ENCODE assay signal across 8 cellular contexts in the genomic region with DNA sequence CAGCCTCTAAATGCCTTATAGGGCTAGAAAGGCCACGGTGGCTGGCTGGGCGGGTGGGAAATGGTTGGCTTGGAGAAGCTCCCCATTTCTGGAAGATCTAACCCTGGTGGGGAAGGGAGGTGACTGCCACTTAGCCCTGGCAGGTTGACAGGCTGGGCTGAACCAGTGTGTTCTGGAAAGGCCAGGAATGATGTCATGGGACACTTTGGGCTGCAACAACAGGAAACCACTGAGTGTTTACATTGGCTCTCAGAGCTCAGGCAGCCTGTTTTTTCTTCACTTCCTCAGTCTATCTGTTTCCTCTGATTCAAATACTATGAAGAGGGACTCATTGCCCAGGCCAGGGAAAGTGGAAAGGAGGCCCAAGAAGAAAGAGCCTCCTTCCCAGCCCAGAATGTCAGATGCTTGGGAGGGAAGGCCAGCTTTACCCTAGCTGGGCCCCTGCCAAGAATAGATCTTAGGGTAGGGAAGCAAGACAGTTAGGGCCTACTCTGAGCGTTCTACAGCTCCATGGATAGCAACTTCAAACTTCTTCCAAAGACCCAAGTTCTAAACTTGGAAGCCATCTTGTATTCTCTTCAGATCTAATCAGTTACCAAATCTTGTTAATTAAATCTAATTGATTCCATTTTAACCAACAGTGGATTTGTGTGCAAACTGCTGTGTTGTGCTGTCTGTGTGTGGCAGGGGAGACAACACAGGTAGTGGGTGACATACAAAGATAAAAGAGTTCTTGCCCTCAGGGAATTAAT.
A peak's percentile ranks its signal among the peaks of the same experiment; 100 is the strongest.
DNase-seq lines count a peak whose midpoint lies in the region; ATAC-seq and TF ChIP-seq lines count a peak whose summit lies in the region.

No MANE protein-coding gene starts in this region.

- no peak for TF ChIP-seq CTCF in GM20000 (IDR thresholded peaks at IDR 0.05; ENCODE audit: extremely low read depth, missing control alignments)

- H3K4me1 ChIP-seq in ACC112 (ENCODE audit: control insufficient read depth, insufficient read depth, low read length, unreplicated experiment) (peaks cover 33% of the 10 kb centered on the region), HAP-1 (no peaks in the 10 kb centered on the region)

- in situ Hi-C loops in HAP-1 (cut with MboI; ENCODE audit: low sequenced_read_pairs): no loop called here

- DNase-seq in NOMO-1 treated with DMSO at 0.1 percent for 48 hours (lab: John Stamatoyannopoulos, UW; ENCODE audit: unreplicated experiment) (peak; percentile 47), glomerular endothelial cell (ENCODE audit: extremely low read depth, low read depth, low spot score) (peak; percentile 89), sciatic nerve (ENCODE audit: low spot score) (peak; percentile 87), GM20000 (ENCODE audit: low spot score) (no peak), HAP-1 (ENCODE audit: low spot score in 2 of 2) (no peak)
- peak; percentile 78 for DNase-seq in activated effector memory CD4-positive, alpha-beta T cell treated with anti-CD3 and anti-CD28 coated beads, Interleukin-2, amount 50 U/mL, for 16 hours

- peak overlapping the region; percentile 92 for H3K27ac ChIP-seq in ACC112 (ENCODE audit: low read depth, low read length)

- peaks cover 2% of the 10 kb centered on the region for H3K79me2 ChIP-seq in ACC112 (ENCODE audit: control insufficient read depth, insufficient read depth, low read length, unreplicated experiment)

- H2AFZ ChIP-seq in ACC112 (ENCODE audit: low read length, unreplicated experiment): peak overlapping the region; percentile 78

- H3K9me3 ChIP-seq in HAP-1: no peaks in the 10 kb centered on the region

- H3K27me3 ChIP-seq in ACC112 (ENCODE audit: insufficient read depth, low read length) (no peaks in the 10 kb centered on the region), HAP-1 (ENCODE audit: low read depth) (no peaks in the 10 kb centered on the region)

- H3K36me3 ChIP-seq in ACC112 (ENCODE audit: insufficient read depth, low read length) (no peaks in the 10 kb centered on the region), HAP-1 (replicated peaks) (no peaks in the 10 kb centered on the region)

- intact Hi-C loops in sciatic nerve (cut with DNase I): no loop called here

- peak; percentile 66 for ATAC-seq in GM21528 (IDR thresholded peaks at IDR 0.05; ENCODE audit: low FRiP score, unreplicated experiment)
- peak; percentile 98 for ATAC-seq in sciatic nerve

- H3K4me3 ChIP-seq in ACC112 (ENCODE audit: low read depth, low read length): no peak overlapping the region
- no peak overlapping the region for H3K4me3 ChIP-seq in HAP-1

Comparison
In these comparisons a context has a peak if more than half of its experiments do, and no peak if none do; other contexts are left out.
1. DNase-seq: peak in NOMO-1 treated with DMSO at 0.1 percent for 48 hours (single experiment), activated effector memory CD4-positive, alpha-beta T cell treated with anti-CD3 and anti-CD28 coated beads, Interleukin-2, amount 50 U/mL, for 16 hours (single experiment), glomerular endothelial cell (single experiment) and sciatic nerve (single experiment); none in GM20000 (single experiment) and HAP-1 (0 of 2).